In the genomic region with DNA sequence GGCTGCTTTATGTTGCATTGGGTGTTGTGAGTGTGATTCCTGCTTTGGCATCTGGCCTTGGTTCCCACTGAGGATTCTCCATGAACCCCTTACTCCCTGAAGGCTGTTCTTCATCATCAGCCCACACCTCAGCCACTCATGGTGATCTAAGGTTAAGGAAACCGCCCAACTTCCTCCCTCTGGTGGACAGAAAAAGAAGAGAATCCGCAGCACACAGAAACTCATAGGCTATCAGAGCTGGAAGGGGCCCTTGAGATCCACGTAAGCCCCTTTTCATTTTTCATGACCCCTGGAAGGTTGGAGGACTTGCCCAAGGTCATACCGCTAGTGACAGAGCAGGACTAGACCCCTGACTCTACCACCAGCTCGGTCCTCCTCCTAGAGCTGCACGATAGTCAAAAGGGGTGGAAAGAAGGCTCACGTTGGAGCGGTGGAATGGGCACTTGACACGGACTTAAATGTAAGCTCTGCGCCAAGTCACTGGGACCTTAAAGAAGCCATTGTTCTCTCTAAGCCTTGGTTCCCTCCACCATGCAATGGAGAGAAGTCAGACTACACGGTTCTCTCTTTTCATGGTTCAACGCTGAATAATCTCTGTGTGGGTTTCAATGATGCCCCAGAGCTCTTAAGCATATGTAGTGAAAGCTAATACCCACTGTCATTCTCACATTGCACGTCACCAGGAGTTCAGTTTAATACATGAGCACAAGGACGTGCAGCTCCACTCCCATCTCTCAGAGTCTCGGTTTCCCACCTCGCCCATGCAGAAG, we compare ENCODE assay signal across 9 cellular contexts.
DNase-seq lines count a peak whose midpoint lies in the region; ATAC-seq, FAIRE-seq and TF ChIP-seq lines count a peak whose summit lies in the region.
"Had no signal": no experiment of that assay in that cellular context is flagged by ENCODE, and none has a peak within 500 bp of the region (broad histone marks: within the 10 kb centered on the region; RNA-seq: fewer than 3 reads in every experiment).

No MANE protein-coding gene starts in this region.

- no peak for TF ChIP-seq POLR2A in gastroesophageal sphincter (IDR thresholded peaks at IDR 0.05)

- no peaks in the 10 kb centered on the region for H3K9me3 ChIP-seq in small intestine (ENCODE audit: control insufficient read depth, low read depth)
- no peaks in the 10 kb centered on the region for H3K9me3 ChIP-seq in gastroesophageal sphincter

- H3K4me1 ChIP-seq in small intestine (ENCODE audit: control insufficient read depth in 2 of 2, insufficient read depth in 1 of 2, low read depth in 1 of 2, low read length in 1 of 2) (no peaks in the 10 kb centered on the region), gastroesophageal sphincter (no peaks in the 10 kb centered on the region)

- peak in 2 of 4 experiments; percentile 14 to 27 for TF ChIP-seq CTCF in gastroesophageal sphincter (IDR thresholded peaks at IDR 0.05)

- H3K4me3 ChIP-seq in H7 (ENCODE audit: insufficient read depth, low read depth, low read length) (no peak overlapping the region), small intestine (ENCODE audit: low read depth in 1 of 2, low read length in 2 of 2) (no peak overlapping the region), gastroesophageal sphincter (no peak overlapping the region)
- H3K4me3 ChIP-seq: lung had no signal

- H3K27ac ChIP-seq in small intestine (ENCODE audit: low read depth in 1 of 2, low read length in 1 of 2) (no peak overlapping the region), gastroesophageal sphincter (no peak overlapping the region)

- H3K36me3 ChIP-seq in H7 (replicated peaks; ENCODE audit: control insufficient read depth, insufficient read depth, low read length) = no peaks in the 10 kb centered on the region
- no peaks in the 10 kb centered on the region for H3K36me3 ChIP-seq in small intestine (ENCODE audit: control insufficient read depth in 2 of 2, insufficient read depth in 2 of 2, low read length in 2 of 2)
- no peaks in the 10 kb centered on the region for H3K36me3 ChIP-seq in gastroesophageal sphincter

- WGBS in small intestine, 3 donors = 84 to 87% (median 84%) methylated on average over 16 of the region's 16 CpGs
- 65 to 96% methylated on average over 4 to 12 of the region's 16 CpGs for WGBS in gastroesophageal sphincter (ENCODE audit: low coverage in 1 of 2), 2 donors

- peak; percentile 74 for ATAC-seq in SK-N-SH treated with all-trans-retinoic acid at 6 μM for 48 hours
- no peak for ATAC-seq in GM21528 (IDR thresholded peaks at IDR 0.05; ENCODE audit: low FRiP score, unreplicated experiment)
- ATAC-seq in gastroesophageal sphincter = no peak

- no peak for FAIRE-seq in small intestine (lab: Jason Lieb, UNC)

- no peak for TF ChIP-seq EP300 in gastroesophageal sphincter (IDR thresholded peaks at IDR 0.05)

- DNase-seq in COLO829 (ENCODE audit: low spot score) (peak; percentile 66), H7 (peak; percentile 69), small intestine (peak; percentile 25), NCI-H510A treated with DMSO at 0.1 percent for 48 hours (lab: John Stamatoyannopoulos, UW) (no peak)
- peak; percentile 4 for DNase-seq in effector CD8-positive, alpha-beta T cell (lab: John Stamatoyannopoulos, UW)

- H3K27me3 ChIP-seq in H7 (ENCODE audit: control insufficient read depth, insufficient read depth, low read length) (no peaks in the 10 kb centered on the region), small intestine (ENCODE audit: control insufficient read depth in 2 of 2, insufficient read depth in 2 of 2, low read length in 2 of 2) (no peaks in the 10 kb centered on the region), gastroesophageal sphincter (no peaks in the 10 kb centered on the region)

TF ChIP-seq in SK-N-SH treated with all-trans-retinoic acid at 6 μM for 48 hours, 23 proteins besides CTCF, POLR2A, EP300 and RAD21:
- TF ChIP-seq, protein P1, sequence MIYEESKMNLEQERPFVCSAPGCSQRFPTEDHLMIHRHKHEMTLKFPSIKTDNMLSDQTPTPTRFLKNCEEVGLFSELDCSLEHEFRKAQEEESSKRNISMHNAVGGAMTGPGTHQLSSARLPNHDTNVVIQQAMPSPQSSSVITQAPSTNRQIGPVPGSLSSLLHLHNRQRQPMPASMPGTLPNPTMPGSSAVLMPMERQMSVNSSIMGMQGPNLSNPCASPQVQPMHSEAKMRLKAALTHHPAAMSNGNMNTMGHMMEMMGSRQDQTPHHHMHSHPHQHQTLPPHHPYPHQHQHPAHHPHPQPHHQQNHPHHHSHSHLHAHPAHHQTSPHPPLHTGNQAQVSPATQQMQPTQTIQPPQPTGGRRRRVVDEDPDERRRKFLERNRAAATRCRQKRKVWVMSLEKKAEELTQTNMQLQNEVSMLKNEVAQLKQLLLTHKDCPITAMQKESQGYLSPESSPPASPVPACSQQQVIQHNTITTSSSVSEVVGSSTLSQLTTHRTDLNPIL (CRISPR knock-in tag; IDR thresholded peaks at IDR 0.05; ENCODE audit: low read depth) = no peak
- TF ChIP-seq ARNTL (CRISPR knock-in tag; IDR thresholded peaks at IDR 0.05; ENCODE audit: borderline replicate concordance, low read depth) (no peak), OSR1 (CRISPR knock-in tag; IDR thresholded peaks at IDR 0.05) (no peak), ESRRG (CRISPR knock-in tag; IDR thresholded peaks at IDR 0.05) (no peak)
TF ChIP-seq in SK-N-SH treated with all-trans-retinoic acid at 6 μM for 48 hours: peak in this region for 0.
